Comparison of ENCODE assay signal across 28 cellular contexts in the genomic region with DNA sequence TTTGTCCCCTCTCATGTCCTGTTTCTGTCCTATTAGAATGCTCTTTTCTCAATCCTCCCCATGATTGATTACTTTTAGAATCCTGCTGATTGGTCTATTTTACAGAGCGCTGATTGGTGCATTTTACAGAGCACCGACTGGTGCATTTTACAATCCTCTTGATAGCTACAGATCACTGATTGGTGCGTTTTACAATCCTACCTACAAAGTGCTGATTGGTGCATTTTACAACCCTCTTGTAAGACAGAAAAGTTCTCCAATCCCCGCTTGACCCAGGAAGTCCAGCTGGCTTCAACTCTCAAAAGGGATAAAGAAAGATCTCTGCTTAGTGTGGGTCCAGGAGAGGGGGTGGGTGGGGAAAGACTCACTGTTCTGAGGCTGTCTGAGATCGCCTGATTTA.
"Had no signal": no experiment of that assay in that cellular context is flagged by ENCODE, and none has a peak within 500 bp of the region (broad histone marks: within the 10 kb centered on the region; RNA-seq: fewer than 3 reads in every experiment).

No MANE protein-coding gene starts in this region.

- H3K9ac ChIP-seq: neural progenitor cell, parathyroid adenoma had no signal

- H3K27ac ChIP-seq: neural progenitor cell, ovary, parathyroid adenoma, psoas muscle, skin epidermis, spleen, suprapubic skin, testis, tibial artery, transverse colon, upper lobe of right lung, uterus had no signal

- ATAC-seq: natural killer cell; psoas muscle; right cardiac atrium; sciatic nerve; stimulated activated memory B cell treated with anti-CD40 and anti-IgM and Interleukin-4, amounts not matched to agents 10 μg/mL and 1 μg/mL and 100 μg/mL, for 72 hours; stimulated activated naive CD8-positive, alpha-beta T cell treated with anti-CD3 and anti-CD28 coated beads, Interleukin-15, amount 100 ng/mL, for 72 hours; stimulated activated naive CD8-positive, alpha-beta T cell treated with anti-CD3 and anti-CD28 coated beads, Interleukin-15, Interleukin-2, amounts not matched to agents 100 U/mL and 50 U/mL, for 24 hours; upper lobe of right lung had no signal

- H2AFZ ChIP-seq: neural progenitor cell, parathyroid adenoma had no signal

- H3K9me3 ChIP-seq: ovary, psoas muscle, testis, tibial artery, uterus had no signal

- H3K79me2 ChIP-seq: parathyroid adenoma had no signal

- DNase-seq: natural killer cell; occipital lobe; ovary; posterior cingulate gyrus; psoas muscle; right cardiac atrium; spleen; stimulated activated CD4-positive, alpha-beta T cell treated with anti-CD3 and anti-CD28 coated beads, Interleukin-12 subunit alpha, Interleukin-12 subunit beta, amount 100 ng/mL, for 4 hours; stimulated activated CD4-positive, alpha-beta T cell treated with anti-CD3 and anti-CD28 coated beads, Interleukin-1b, Interleukin-23, amount 100 ng/mL, for 48 hours; stimulated activated CD4-positive, alpha-beta T cell treated with anti-CD3 and anti-CD28 coated beads, Interleukin-4, amount 100 ng/mL, for 1 hour; stimulated activated CD4-positive, alpha-beta T cell treated with anti-CD3 and anti-CD28 coated beads, Interleukin-4, amount 100 ng/mL, for 4 hours; stimulated activated CD8-positive, alpha-beta memory T cell treated with anti-CD3 and anti-CD28 coated beads, Interleukin-4, amount 100 ng/mL, for 48 hours; stimulated activated naive CD4-positive, alpha-beta T cell; stimulated activated naive CD8-positive, alpha-beta T cell treated with anti-CD3 and anti-CD28 coated beads, Interleukin-15, amount 100 ng/mL, for 72 hours; stimulated activated naive CD8-positive, alpha-beta T cell treated with anti-CD3 and anti-CD28 coated beads, Interleukin-15, Interleukin-2, amounts not matched to agents 100 U/mL and 50 U/mL, for 24 hours; substantia nigra; testis; tibial artery; transverse colon; upper lobe of right lung; uterus had no signal

- H3K4me3 ChIP-seq: neural progenitor cell, ovary, psoas muscle, skin epidermis, smooth muscle cell, spleen, suprapubic skin, testis, tibial artery, transverse colon, upper lobe of right lung, uterus had no signal

- H3K4me2 ChIP-seq: neural progenitor cell, smooth muscle cell had no signal

- H3K36me3 ChIP-seq: neural progenitor cell, ovary, spleen, suprapubic skin, tibial artery, transverse colon, upper lobe of right lung, uterus had no signal

- H3K4me1 ChIP-seq: neural progenitor cell, parathyroid adenoma, psoas muscle, suprapubic skin, testis, tibial artery, transverse colon, upper lobe of right lung, uterus had no signal

- H3K27me3 ChIP-seq: neural progenitor cell, ovary, spleen, testis, tibial artery, transverse colon, upper lobe of right lung, uterus had no signal
